8 cellular contexts compared by ENCODE assay signal in genomic region chr11:615453-616319, GRCh38. TPM values are rescaled to one million over a fixed set of nuclear protein-coding genes. Genes with fewer than 3 reads are reported as not detected.
DNase-seq lines count a peak whose midpoint lies in the region; ATAC-seq and TF ChIP-seq lines count a peak whose summit lies in the region.

Gene IRF7 (minus strand): TSS chr11:615950. CDS start chr11:615364, 586 bp downstream.

- DNase-seq in AG04449 (ENCODE audit: low read depth, low spot score) (peak; percentile 37), NCI-H526 treated with DMSO at 0.1 percent for 48 hours (lab: John Stamatoyannopoulos, UW) (peak; percentile 79), dedifferentiated amniotic fluid mesenchymal stem cell (ENCODE audit: extremely low spot score) (peak; percentile 87), left lung (peak; percentile 97 to 99)
- peak; percentile 97 for DNase-seq in activated CD4-positive, alpha-beta T cell treated with anti-CD3 and anti-CD28 coated beads, Interleukin-2, amount 10 ng/mL, durations not matched to agents 24 days and 14 days
- peak; percentile 75 for DNase-seq in stimulated activated CD4-positive, alpha-beta T cell treated with anti-CD3 and anti-CD28 coated beads, Interleukin-2, amount 100 ng/mL, for 4 hours (ENCODE audit: low read depth)

- in situ Hi-C loops in GM18951 (cut with MboI; ENCODE audit: low sequenced_read_pairs, unreplicated experiment): no loop called here

- CTCF ChIA-PET in AG04449 (lab: Yijun Ruan, JAX): no interaction called here

- ATAC-seq in HG03175 (IDR thresholded peaks at IDR 0.05; ENCODE audit: unreplicated experiment) (peak; percentile 86), left lung (peak; percentile 91)

- peaks cover 20% of the 10 kb centered on the region for H3K4me1 Mint-ChIP-seq in activated CD4-positive, alpha-beta T cell treated with anti-CD3 and anti-CD28 coated beads, Interleukin-2, amount 10 ng/mL, durations not matched to agents 24 days and 14 days

- H3K27me3 ChIP-seq in left lung: no peaks in the 10 kb centered on the region

- no peaks in the 10 kb centered on the region for H3K9me3 Mint-ChIP-seq in activated CD4-positive, alpha-beta T cell treated with anti-CD3 and anti-CD28 coated beads, Interleukin-2, amount 10 ng/mL, durations not matched to agents 24 days and 14 days

- H3K4me3 Mint-ChIP-seq in activated CD4-positive, alpha-beta T cell treated with anti-CD3 and anti-CD28 coated beads, Interleukin-2, amount 10 ng/mL, durations not matched to agents 24 days and 14 days: peak within 1 kb of the TSS; percentile 89

- intact Hi-C loops in activated CD4-positive, alpha-beta T cell treated with anti-CD3 and anti-CD28 coated beads, Interleukin-2, amount 10 ng/mL, durations not matched to agents 24 days and 14 days (cut with micrococcal nuclease): loop anchor here (5.0 kb wide), 1 partner anchor 38 kb away; the partner anchor contains the start of gene PHRF1
- intact Hi-C loops in left lung (cut with DNase I): no loop called here

- H3K36me3 Mint-ChIP-seq in activated CD4-positive, alpha-beta T cell treated with anti-CD3 and anti-CD28 coated beads, Interleukin-2, amount 10 ng/mL, durations not matched to agents 24 days and 14 days (ENCODE audit: low read depth): peaks cover 24% of the 10 kb centered on the region

- no peaks in the 10 kb centered on the region for H3K27me3 Mint-ChIP-seq in activated CD4-positive, alpha-beta T cell treated with anti-CD3 and anti-CD28 coated beads, Interleukin-2, amount 10 ng/mL, durations not matched to agents 24 days and 14 days

- no peak for TF ChIP-seq CTCF in AG04449 (IDR thresholded peaks at IDR 0.05; ENCODE audit: insufficient read depth, low read length, missing control alignments)
- no peak for TF ChIP-seq CTCF in left lung (IDR thresholded peaks at IDR 0.05)

- H3K4me1 ChIP-seq in left lung: peaks cover 14 to 51% of the 10 kb centered on the region in 2 donors

- H3K4me3 ChIP-seq in AG04449 (ENCODE audit: low read depth, low read length) (peak within 1 kb of the TSS; percentile 77), left lung (peak within 1 kb of the TSS; percentile 58 to 92)

- POLR2A ChIA-PET in AG04449 (lab: Yijun Ruan, JAX): no interaction called here

- H3K36me3 ChIP-seq in left lung: peaks cover 0 to 46% of the 10 kb centered on the region in 2 donors

- peak; percentile 99 for TF ChIP-seq POLR2A in GM18951 (IDR thresholded peaks at IDR 0.05; ENCODE audit: extremely low read depth, insufficient read depth, insufficient read length)

- H3K9me3 ChIP-seq in left lung: no peaks in the 10 kb centered on the region

- H3K27ac ChIP-seq in left lung: peak within 1 kb of the TSS; percentile 88 to 97

- peak within 1 kb of the TSS; percentile 89 for H3K27ac Mint-ChIP-seq in activated CD4-positive, alpha-beta T cell treated with anti-CD3 and anti-CD28 coated beads, Interleukin-2, amount 10 ng/mL, durations not matched to agents 24 days and 14 days

RNA-seq across cellular contexts. Expression of gene IRF7, which starts in this region (rescaled TPM):
- 42.8 and 45.3 TPM in 2 replicates for total RNA-seq in activated CD4-positive, alpha-beta T cell treated with anti-CD3 and anti-CD28 coated beads, Interleukin-2, amount 10 ng/mL, durations not matched to agents 24 days and 14 days
- 10 to 100 TPM; 38.8 to 50.4 TPM for total RNA-seq in left lung

Comparison
In these comparisons a context has a peak if more than half of its experiments do, and no peak if none do; other contexts are left out.
1. Peak in every context shown above with its lines: DNase-seq, ATAC-seq, H3K4me3 ChIP-seq and H3K27ac ChIP-seq.
2. DNase-seq: peak in every context shown above with its lines; median percentile 98 in left lung; 97 in activated CD4-positive, alpha-beta T cell treated with anti-CD3 and anti-CD28 coated beads, Interleukin-2, amount 10 ng/mL, durations not matched to agents 24 days and 14 days; 87 in dedifferentiated amniotic fluid mesenchymal stem cell; 79 in NCI-H526 treated with DMSO at 0.1 percent for 48 hours; 75 in stimulated activated CD4-positive, alpha-beta T cell treated with anti-CD3 and anti-CD28 coated beads, Interleukin-2, amount 100 ng/mL, for 4 hours; 37 in AG04449.